In genomic region chr10:101615760-101616116, GRCh38 we compare ENCODE assay signal across 16 cellular contexts. TPM values are rescaled to one million over a fixed set of nuclear protein-coding genes. Genes with fewer than 3 reads are reported as not detected.
DNase-seq lines count a peak whose midpoint lies in the region; ATAC-seq lines count a peak whose summit lies in the region.
"Had no signal": no experiment of that assay in that cellular context is flagged by ENCODE, and none has a peak within 500 bp of the region (broad histone marks: within the 10 kb centered on the region; RNA-seq: fewer than 3 reads in every experiment).

No MANE protein-coding gene starts in this region.

- H3K9me3 Mint-ChIP-seq in activated naive CD8-positive, alpha-beta T cell treated with anti-CD3 and anti-CD28 coated beads, Interleukin-2, amount 10 ng/mL, durations not matched to agents 7 days and 5 days: no peaks in the 10 kb centered on the region
- no peaks in the 10 kb centered on the region for H3K9me3 Mint-ChIP-seq in activated naive CD8-positive, alpha-beta T cell treated with anti-CD3 and anti-CD28 coated beads for 36 hours
- no peaks in the 10 kb centered on the region for H3K9me3 Mint-ChIP-seq in activated T-helper 17 cell treated with anti-CD3 and anti-CD28 coated beads, Interleukin-2, amount 50 U/mL, for 72 hours
- H3K9me3 Mint-ChIP-seq in activated CD4-positive, alpha-beta T cell treated with anti-CD3 and anti-CD28 coated beads, Interleukin-2, amount 10 ng/mL, durations not matched to agents 24 days and 14 days: no peaks in the 10 kb centered on the region

- peak; percentile 9 for DNase-seq in activated naive CD8-positive, alpha-beta T cell treated with anti-CD3 and anti-CD28 coated beads, Interleukin-2, amount 10 ng/mL, durations not matched to agents 7 days and 5 days
- no peak for DNase-seq in activated naive CD8-positive, alpha-beta T cell treated with anti-CD3 and anti-CD28 coated beads for 36 hours
- DNase-seq in head of caudate nucleus (peak in 38 of 42 donors; percentile 17 to 85 (median 54)), RPMI8226 (no peak), HPDE6-E6E7 (ENCODE audit: extremely low spot score) (no peak), GM19238 (ENCODE audit: insufficient read length, low spot score) (no peak)
- DNase-seq in activated CD4-positive, alpha-beta T cell treated with anti-CD3 and anti-CD28 coated beads, Interleukin-2, amount 10 ng/mL, durations not matched to agents 24 days and 14 days: no peak
- DNase-seq: Calu3, DND-41, GDM1, NCI-H1436 treated with DMSO at 0.1 percent for 48 hours, NCI-H2227 treated with DMSO at 0.1 percent for 48 hours, NCI-H526 treated with DMSO at 0.1 percent for 48 hours had no signal

- no peaks in the 10 kb centered on the region for H3K27me3 Mint-ChIP-seq in activated naive CD8-positive, alpha-beta T cell treated with anti-CD3 and anti-CD28 coated beads, Interleukin-2, amount 10 ng/mL, durations not matched to agents 7 days and 5 days
- no peaks in the 10 kb centered on the region for H3K27me3 Mint-ChIP-seq in activated naive CD8-positive, alpha-beta T cell treated with anti-CD3 and anti-CD28 coated beads for 36 hours
- no peaks in the 10 kb centered on the region for H3K27me3 Mint-ChIP-seq in activated T-helper 17 cell treated with anti-CD3 and anti-CD28 coated beads, Interleukin-2, amount 50 U/mL, for 72 hours
- no peaks in the 10 kb centered on the region for H3K27me3 Mint-ChIP-seq in activated CD4-positive, alpha-beta T cell treated with anti-CD3 and anti-CD28 coated beads, Interleukin-2, amount 10 ng/mL, durations not matched to agents 24 days and 14 days

- H3K4me3 Mint-ChIP-seq in activated naive CD8-positive, alpha-beta T cell treated with anti-CD3 and anti-CD28 coated beads, Interleukin-2, amount 10 ng/mL, durations not matched to agents 7 days and 5 days: no peak overlapping the region
- H3K4me3 Mint-ChIP-seq in activated naive CD8-positive, alpha-beta T cell treated with anti-CD3 and anti-CD28 coated beads for 36 hours: no peak overlapping the region
- no peak overlapping the region for H3K4me3 Mint-ChIP-seq in activated T-helper 17 cell treated with anti-CD3 and anti-CD28 coated beads, Interleukin-2, amount 50 U/mL, for 72 hours
- H3K4me3 Mint-ChIP-seq in activated CD4-positive, alpha-beta T cell treated with anti-CD3 and anti-CD28 coated beads, Interleukin-2, amount 10 ng/mL, durations not matched to agents 24 days and 14 days: no peak overlapping the region

- POLR2A ChIA-PET in activated naive CD8-positive, alpha-beta T cell treated with anti-CD3 and anti-CD28 coated beads, Interleukin-2, amount 10 ng/mL, durations not matched to agents 7 days and 5 days (lab: Charles Lee): no interaction called here

- ATAC-seq in activated naive CD8-positive, alpha-beta T cell treated with anti-CD3 and anti-CD28 coated beads, Interleukin-2, amount 10 ng/mL, durations not matched to agents 7 days and 5 days (ENCODE audit: low read depth): no peak
- no peak for ATAC-seq in activated T-helper 17 cell treated with anti-CD3 and anti-CD28 coated beads, Interleukin-2, amount 50 U/mL, for 72 hours (replicated peaks)
- ATAC-seq: A549, HCT116 had no signal

- H3K27ac Mint-ChIP-seq in activated naive CD8-positive, alpha-beta T cell treated with anti-CD3 and anti-CD28 coated beads, Interleukin-2, amount 10 ng/mL, durations not matched to agents 7 days and 5 days: no peak overlapping the region
- H3K27ac Mint-ChIP-seq in activated naive CD8-positive, alpha-beta T cell treated with anti-CD3 and anti-CD28 coated beads for 36 hours: no peak overlapping the region
- H3K27ac Mint-ChIP-seq in activated T-helper 17 cell treated with anti-CD3 and anti-CD28 coated beads, Interleukin-2, amount 50 U/mL, for 72 hours: peak overlapping the region; percentile 73
- H3K27ac Mint-ChIP-seq in activated CD4-positive, alpha-beta T cell treated with anti-CD3 and anti-CD28 coated beads, Interleukin-2, amount 10 ng/mL, durations not matched to agents 24 days and 14 days: no peak overlapping the region

- intact Hi-C loops in head of caudate nucleus (cut with DNase I): no loop called here
- intact Hi-C loops in activated CD4-positive, alpha-beta T cell treated with anti-CD3 and anti-CD28 coated beads, Interleukin-2, amount 10 ng/mL, durations not matched to agents 24 days and 14 days (cut with micrococcal nuclease): no loop called here

- H3K36me3 Mint-ChIP-seq in activated naive CD8-positive, alpha-beta T cell treated with anti-CD3 and anti-CD28 coated beads, Interleukin-2, amount 10 ng/mL, durations not matched to agents 7 days and 5 days: no peaks in the 10 kb centered on the region
- H3K36me3 Mint-ChIP-seq in activated naive CD8-positive, alpha-beta T cell treated with anti-CD3 and anti-CD28 coated beads for 36 hours: peaks cover 2% of the 10 kb centered on the region
- peaks cover 45% of the 10 kb centered on the region for H3K36me3 Mint-ChIP-seq in activated T-helper 17 cell treated with anti-CD3 and anti-CD28 coated beads, Interleukin-2, amount 50 U/mL, for 72 hours (ENCODE audit: low read depth)
- H3K36me3 Mint-ChIP-seq in activated CD4-positive, alpha-beta T cell treated with anti-CD3 and anti-CD28 coated beads, Interleukin-2, amount 10 ng/mL, durations not matched to agents 24 days and 14 days (ENCODE audit: low read depth): peaks cover 6% of the 10 kb centered on the region

- peaks cover 7% of the 10 kb centered on the region for H3K4me1 Mint-ChIP-seq in activated naive CD8-positive, alpha-beta T cell treated with anti-CD3 and anti-CD28 coated beads, Interleukin-2, amount 10 ng/mL, durations not matched to agents 7 days and 5 days
- H3K4me1 Mint-ChIP-seq in activated naive CD8-positive, alpha-beta T cell treated with anti-CD3 and anti-CD28 coated beads for 36 hours: peaks cover 9% of the 10 kb centered on the region
- no peaks in the 10 kb centered on the region for H3K4me1 Mint-ChIP-seq in activated T-helper 17 cell treated with anti-CD3 and anti-CD28 coated beads, Interleukin-2, amount 50 U/mL, for 72 hours
- peaks cover 4% of the 10 kb centered on the region for H3K4me1 Mint-ChIP-seq in activated CD4-positive, alpha-beta T cell treated with anti-CD3 and anti-CD28 coated beads, Interleukin-2, amount 10 ng/mL, durations not matched to agents 24 days and 14 days

RNA-seq across cellular contexts. Expression of gene DPCD, which starts 27.6 kb away (rescaled TPM):
- total RNA-seq in activated naive CD8-positive, alpha-beta T cell treated with anti-CD3 and anti-CD28 coated beads, Interleukin-2, amount 10 ng/mL, durations not matched to agents 7 days and 5 days: 1 to 10 TPM; 4.0 to 5.5 TPM
- total RNA-seq in activated naive CD8-positive, alpha-beta T cell treated with anti-CD3 and anti-CD28 coated beads for 36 hours: 10 to 100 TPM; 20.4 to 22.9 TPM
- total RNA-seq in activated T-helper 17 cell treated with anti-CD3 and anti-CD28 coated beads, Interleukin-2, amount 50 U/mL, for 72 hours: 10 to 100 TPM; 10.6 to 19.2 TPM
- total RNA-seq in activated CD4-positive, alpha-beta T cell treated with anti-CD3 and anti-CD28 coated beads, Interleukin-2, amount 10 ng/mL, durations not matched to agents 24 days and 14 days: 5.4 and 6.4 TPM in 2 replicates

RNA-seq across cellular contexts. Expression of gene POLL, which starts 27.7 kb away (rescaled TPM):
- total RNA-seq in activated naive CD8-positive, alpha-beta T cell treated with anti-CD3 and anti-CD28 coated beads, Interleukin-2, amount 10 ng/mL, durations not matched to agents 7 days and 5 days: 10 to 100 TPM; 34.9 to 37.7 TPM
- 10 to 100 TPM; 27.4 to 28.6 TPM for total RNA-seq in activated naive CD8-positive, alpha-beta T cell treated with anti-CD3 and anti-CD28 coated beads for 36 hours
- 10 to 100 TPM; 26.3 to 46.8 TPM for total RNA-seq in activated T-helper 17 cell treated with anti-CD3 and anti-CD28 coated beads, Interleukin-2, amount 50 U/mL, for 72 hours
- 32.2 and 33.8 TPM in 2 replicates for total RNA-seq in activated CD4-positive, alpha-beta T cell treated with anti-CD3 and anti-CD28 coated beads, Interleukin-2, amount 10 ng/mL, durations not matched to agents 24 days and 14 days

Comparison
In these comparisons a context has a peak if more than half of its experiments do, and no peak if none do; other contexts are left out.
1. DNase-seq: peak in activated naive CD8-positive, alpha-beta T cell treated with anti-CD3 and anti-CD28 coated beads, Interleukin-2, amount 10 ng/mL, durations not matched to agents 7 days and 5 days (single experiment) and head of caudate nucleus (38 of 42); none in activated naive CD8-positive, alpha-beta T cell treated with anti-CD3 and anti-CD28 coated beads for 36 hours (single experiment), RPMI8226 (single experiment), activated CD4-positive, alpha-beta T cell treated with anti-CD3 and anti-CD28 coated beads, Interleukin-2, amount 10 ng/mL, durations not matched to agents 24 days and 14 days (single experiment), HPDE6-E6E7 (single experiment) and GM19238 (single experiment).